ENCODE assay signal across 27 cellular contexts in the genomic region with DNA sequence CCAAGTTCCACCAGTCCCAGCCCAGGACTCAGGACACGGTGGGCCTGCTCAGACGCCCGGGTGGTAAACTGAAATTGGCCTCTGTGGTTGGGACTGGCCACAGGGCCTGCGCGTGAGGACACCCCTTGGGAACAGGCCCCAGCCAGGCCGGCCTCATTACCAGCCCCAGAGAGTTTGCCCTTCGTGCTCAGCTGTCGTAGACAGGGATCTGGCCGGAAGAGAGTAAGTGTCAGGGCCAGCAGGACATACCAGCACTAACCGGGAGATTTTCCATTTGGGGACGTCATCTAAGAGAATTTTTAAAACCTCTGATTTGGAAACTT. TPM values are rescaled to one million over a fixed set of nuclear protein-coding genes. Genes with fewer than 3 reads are reported as not detected.
"Had no signal": no experiment of that assay in that cellular context is flagged by ENCODE, and none has a peak within 500 bp of the region (broad histone marks: within the 10 kb centered on the region; RNA-seq: fewer than 3 reads in every experiment).

No MANE protein-coding gene starts in this region.

- H3K9me3 ChIP-seq: heart left ventricle, left ventricle myocardium inferior, ovary, right atrium auricular region, right lobe of liver, spleen, suprapubic skin, thoracic aorta, tibial artery, upper lobe of right lung had no signal

- H3K27me3 ChIP-seq: ovary had no signal

- H3K4me1 ChIP-seq: right lobe of liver, upper lobe of right lung had no signal

- H3K4me3 ChIP-seq: heart left ventricle, left ventricle myocardium inferior, lung, ovary, right atrium auricular region, right lobe of liver, spleen, suprapubic skin, thoracic aorta, tibial artery, upper lobe of right lung had no signal

- H3K36me3 Mint-ChIP-seq: immature natural killer cell; mesothelial cell of epicardium; naive thymus-derived CD4-positive, alpha-beta T cell; natural killer cell treated with Interleukin-12 subunit alpha and Interleukin-12 subunit beta and Interleukin-15 and Interleukin-18, amount 100 ng/mL, for 72 hours; stimulated activated effector memory CD8-positive, alpha-beta T cell treated with anti-CD3 and anti-CD28 coated beads, Interleukin-12 subunit alpha, Interleukin-12 subunit beta, amount 100 ng/mL, for 72 hours had no signal

- FAIRE-seq: islet of Langerhans, small intestine, urothelium cell line had no signal

- H3K9me3 Mint-ChIP-seq: immature natural killer cell; mesothelial cell of epicardium; naive thymus-derived CD4-positive, alpha-beta T cell; natural killer cell treated with Interleukin-12 subunit alpha and Interleukin-12 subunit beta and Interleukin-15 and Interleukin-18, amount 100 ng/mL, for 72 hours; stimulated activated effector memory CD8-positive, alpha-beta T cell treated with anti-CD3 and anti-CD28 coated beads, Interleukin-12 subunit alpha, Interleukin-12 subunit beta, amount 100 ng/mL, for 72 hours; stimulated activated naive CD8-positive, alpha-beta T cell treated with anti-CD3 and anti-CD28 coated beads, Interleukin-15, Interleukin-2, amounts not matched to agents 100 ng/mL and 50 ng/mL, for 24 hours had no signal

- H3K27ac Mint-ChIP-seq: immature natural killer cell; mesothelial cell of epicardium; naive thymus-derived CD4-positive, alpha-beta T cell; natural killer cell treated with Interleukin-12 subunit alpha and Interleukin-12 subunit beta and Interleukin-15 and Interleukin-18, amount 100 ng/mL, for 72 hours; progenitor cell of endocrine pancreas; stimulated activated effector memory CD8-positive, alpha-beta T cell treated with anti-CD3 and anti-CD28 coated beads, Interleukin-12 subunit alpha, Interleukin-12 subunit beta, amount 100 ng/mL, for 72 hours; stimulated activated naive CD8-positive, alpha-beta T cell treated with anti-CD3 and anti-CD28 coated beads, Interleukin-15, Interleukin-2, amounts not matched to agents 100 ng/mL and 50 ng/mL, for 24 hours had no signal

- ATAC-seq: heart left ventricle; naive thymus-derived CD4-positive, alpha-beta T cell; natural killer cell treated with Interleukin-12 subunit alpha and Interleukin-12 subunit beta and Interleukin-15 and Interleukin-18, amount 100 ng/mL, for 72 hours; stimulated activated effector memory CD8-positive, alpha-beta T cell treated with anti-CD3 and anti-CD28 coated beads, Interleukin-12 subunit alpha, Interleukin-12 subunit beta, amount 100 ng/mL, for 72 hours had no signal

- H3K4me3 Mint-ChIP-seq: mesothelial cell of epicardium; naive thymus-derived CD4-positive, alpha-beta T cell; natural killer cell treated with Interleukin-12 subunit alpha and Interleukin-12 subunit beta and Interleukin-15 and Interleukin-18, amount 100 ng/mL, for 72 hours; stimulated activated effector memory CD8-positive, alpha-beta T cell treated with anti-CD3 and anti-CD28 coated beads, Interleukin-12 subunit alpha, Interleukin-12 subunit beta, amount 100 ng/mL, for 72 hours; stimulated activated naive CD8-positive, alpha-beta T cell treated with anti-CD3 and anti-CD28 coated beads, Interleukin-15, Interleukin-2, amounts not matched to agents 100 ng/mL and 50 ng/mL, for 24 hours had no signal

- DNase-seq: left ventricle myocardium inferior; ovary; spleen; stimulated activated naive CD4-positive, alpha-beta T cell; tibial artery had no signal

- H3K36me3 ChIP-seq: heart left ventricle, left ventricle myocardium inferior, ovary, right atrium auricular region, right lobe of liver, spleen, suprapubic skin, thoracic aorta, tibial artery, upper lobe of right lung had no signal

- H3K27ac ChIP-seq: left ventricle myocardium inferior, ovary, right atrium auricular region, right lobe of liver, spleen, suprapubic skin, thoracic aorta, tibial artery, upper lobe of right lung had no signal

RNA-seq across cellular contexts. Expression of gene RBFOX3, which starts 2.3 kb away (rescaled TPM):
- total RNA-seq: heart left ventricle; kidney epithelial cell; left ventricle myocardium inferior; lower leg skin; natural killer cell treated with Interleukin-12 subunit alpha and Interleukin-12 subunit beta and Interleukin-15 and Interleukin-18, amount 100 ng/mL, for 72 hours; pulmonary artery endothelial cell; renal cortical epithelial cell; right atrium auricular region; right lobe of liver; subcutaneous adipose tissue; suprapubic skin; thoracic aorta; upper lobe of right lung had no signal
- polyA plus RNA-seq: heart left ventricle had no signal
